In genomic region chrX:74464722-74465121, GRCh38 we compare ENCODE assay signal across 23 cellular contexts.
"Had no signal": no experiment of that assay in that cellular context is flagged by ENCODE, and none has a peak within 500 bp of the region (broad histone marks: within the 10 kb centered on the region; RNA-seq: fewer than 3 reads in every experiment).

No MANE protein-coding gene starts in this region.

- H3K4me1 Mint-ChIP-seq: endodermal cell, mesothelial cell of epicardium had no signal

- H3K4me3 Mint-ChIP-seq: dendritic cell treated with granulocyte-macrophage colony-stimulating factor and Interleukin-4, amounts not matched to agents 40 ng/mL and 50 ng/mL, for 4 days; effector memory CD8-positive, alpha-beta T cell; endodermal cell; mesothelial cell of epicardium had no signal

- H3K27me3 Mint-ChIP-seq: effector memory CD8-positive, alpha-beta T cell had no signal

- H3K36me3 ChIP-seq: colonic mucosa, esophagus squamous epithelium, gastrocnemius medialis, heart right ventricle, left lung, lower lobe of right lung had no signal

- H3K27ac ChIP-seq: colonic mucosa, epithelial cell of prostate, esophagus squamous epithelium, gastrocnemius medialis, heart right ventricle, left lung, lower lobe of right lung had no signal

- ATAC-seq: effector memory CD8-positive, alpha-beta T cell; esophagus mucosa; gastrocnemius medialis; left cardiac atrium; left ventricle myocardium superior; lower lobe of right lung; mucosa of descending colon had no signal

- H3K4me1 ChIP-seq: colonic mucosa, esophagus squamous epithelium, gastrocnemius medialis, left lung, lower lobe of right lung had no signal

- H3K27ac Mint-ChIP-seq: dendritic cell treated with granulocyte-macrophage colony-stimulating factor and Interleukin-4, amounts not matched to agents 40 ng/mL and 50 ng/mL, for 4 days; effector memory CD8-positive, alpha-beta T cell; endodermal cell; mesothelial cell of epicardium had no signal

- H3K36me3 Mint-ChIP-seq: mesothelial cell of epicardium had no signal

- H3K9me3 ChIP-seq: colonic mucosa, esophagus squamous epithelium, gastrocnemius medialis, heart right ventricle, left lung, lower lobe of right lung, mucosa of descending colon had no signal

- DNase-seq: colonic mucosa; cortex of kidney; effector CD8-positive, alpha-beta T cell; effector memory CD8-positive, alpha-beta T cell; endodermal cell; erythroblast; esophagus squamous epithelium; foreskin melanocyte; gastrocnemius medialis; glutamatergic neuron; head of caudate nucleus; heart right ventricle; hippocampal formation; left cardiac atrium; left lung; left ventricle myocardium superior; lower lobe of right lung; mesenchymal stem cell; mucosa of descending colon had no signal

- H3K9me3 Mint-ChIP-seq: dendritic cell treated with granulocyte-macrophage colony-stimulating factor and Interleukin-4, amounts not matched to agents 40 ng/mL and 50 ng/mL, for 4 days; effector memory CD8-positive, alpha-beta T cell had no signal

- H3K4me3 ChIP-seq: colonic mucosa, esophagus squamous epithelium, gastrocnemius medialis, heart right ventricle, left lung, lower lobe of right lung, mucosa of descending colon had no signal
